Comparison of ENCODE assay signal across 26 cellular contexts in the genomic region with DNA sequence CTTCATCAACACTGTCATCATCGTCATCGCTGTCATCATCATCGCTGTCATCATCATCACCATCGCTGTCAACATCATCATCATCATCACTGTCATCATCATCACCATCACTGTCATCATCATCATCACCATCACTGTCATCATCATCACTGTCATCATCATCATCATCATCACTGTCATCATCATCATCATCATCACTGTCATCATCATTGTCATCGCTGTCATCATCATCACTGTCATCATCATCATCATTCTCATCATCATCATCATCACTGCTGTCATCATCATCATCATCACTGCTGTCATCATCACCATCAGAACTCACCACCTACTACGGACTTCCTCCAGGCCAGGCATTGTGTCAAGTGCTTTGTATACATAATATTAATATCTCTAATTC.
"Had no signal": no experiment of that assay in that cellular context is flagged by ENCODE, and none has a peak within 500 bp of the region (broad histone marks: within the 10 kb centered on the region; RNA-seq: fewer than 3 reads in every experiment).

No MANE protein-coding gene starts in this region.

- H3K27me3 ChIP-seq: SJSA1 had no signal

- H3K9ac ChIP-seq: KMS-11 had no signal

- DNase-seq: IMR-90, Kasumi-1, MV-4-11, NCI-H1092, NCI-H1105 treated with DMSO at 0.1 percent for 48 hours, NCI-H1417 treated with DMSO at 0.1 percent for 48 hours, NCI-H146, NCI-H1694 treated with DMSO at 0.1 percent for 48 hours, NCI-H1930, NCI-H2081, NCI-H2107, NCI-H2171, NCI-H226, NCI-H446, NCI-H510A, NCI-H524 treated with DMSO at 0.1 percent for 48 hours, NCI-H69, NCI-H774, Right ventricle myocardium superior, RPMI8226, SIG-M5 had no signal

- H3K9me3 ChIP-seq: SJSA1 had no signal

- FAIRE-seq: RCC 7860 had no signal

- H3K4me1 ChIP-seq: SJSA1 had no signal

- H3K4me3 ChIP-seq: SJSA1, SK-N-MC had no signal

- H3K36me3 ChIP-seq: SJSA1 had no signal

- H3K27ac ChIP-seq: HL-60, KMS-11, SJSA1, SK-N-MC had no signal

- H3K4me2 ChIP-seq: KMS-11 had no signal
